Comparison of ENCODE assay signal across 8 cellular contexts in the genomic region with DNA sequence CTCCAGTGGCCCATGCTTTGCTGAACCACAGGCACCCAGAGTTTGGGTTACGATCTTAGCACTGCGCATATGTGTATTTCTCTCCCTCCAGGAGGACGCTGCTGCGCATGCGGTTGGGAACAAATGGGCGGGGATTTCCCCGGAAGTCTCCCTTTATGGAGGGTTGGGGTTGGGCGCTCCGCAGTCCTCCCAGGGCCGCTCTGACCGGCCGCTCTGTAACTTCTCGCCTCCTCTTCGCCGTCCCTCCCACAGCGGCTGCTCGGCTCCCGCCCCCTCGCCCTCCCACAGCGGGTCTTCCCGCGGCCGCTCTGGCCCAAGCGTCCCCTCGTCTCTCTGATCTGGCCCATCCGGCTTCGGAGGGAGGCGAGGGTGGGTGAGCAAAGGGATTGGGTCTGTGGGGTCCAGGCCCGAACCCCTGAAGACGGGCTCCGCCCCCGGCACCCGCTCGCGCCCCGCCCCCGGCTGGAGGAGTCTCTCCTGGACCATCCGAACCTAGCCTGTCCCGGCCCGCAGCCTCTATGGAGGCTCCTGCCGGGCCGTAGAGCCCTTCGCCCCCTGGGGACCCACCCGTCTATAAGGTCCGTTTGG. TPM values are rescaled to one million over a fixed set of nuclear protein-coding genes. Genes with fewer than 3 reads are reported as not detected.
DNase-seq lines count a peak whose midpoint lies in the region; ATAC-seq and TF ChIP-seq lines count a peak whose summit lies in the region.

A gene with protein sequence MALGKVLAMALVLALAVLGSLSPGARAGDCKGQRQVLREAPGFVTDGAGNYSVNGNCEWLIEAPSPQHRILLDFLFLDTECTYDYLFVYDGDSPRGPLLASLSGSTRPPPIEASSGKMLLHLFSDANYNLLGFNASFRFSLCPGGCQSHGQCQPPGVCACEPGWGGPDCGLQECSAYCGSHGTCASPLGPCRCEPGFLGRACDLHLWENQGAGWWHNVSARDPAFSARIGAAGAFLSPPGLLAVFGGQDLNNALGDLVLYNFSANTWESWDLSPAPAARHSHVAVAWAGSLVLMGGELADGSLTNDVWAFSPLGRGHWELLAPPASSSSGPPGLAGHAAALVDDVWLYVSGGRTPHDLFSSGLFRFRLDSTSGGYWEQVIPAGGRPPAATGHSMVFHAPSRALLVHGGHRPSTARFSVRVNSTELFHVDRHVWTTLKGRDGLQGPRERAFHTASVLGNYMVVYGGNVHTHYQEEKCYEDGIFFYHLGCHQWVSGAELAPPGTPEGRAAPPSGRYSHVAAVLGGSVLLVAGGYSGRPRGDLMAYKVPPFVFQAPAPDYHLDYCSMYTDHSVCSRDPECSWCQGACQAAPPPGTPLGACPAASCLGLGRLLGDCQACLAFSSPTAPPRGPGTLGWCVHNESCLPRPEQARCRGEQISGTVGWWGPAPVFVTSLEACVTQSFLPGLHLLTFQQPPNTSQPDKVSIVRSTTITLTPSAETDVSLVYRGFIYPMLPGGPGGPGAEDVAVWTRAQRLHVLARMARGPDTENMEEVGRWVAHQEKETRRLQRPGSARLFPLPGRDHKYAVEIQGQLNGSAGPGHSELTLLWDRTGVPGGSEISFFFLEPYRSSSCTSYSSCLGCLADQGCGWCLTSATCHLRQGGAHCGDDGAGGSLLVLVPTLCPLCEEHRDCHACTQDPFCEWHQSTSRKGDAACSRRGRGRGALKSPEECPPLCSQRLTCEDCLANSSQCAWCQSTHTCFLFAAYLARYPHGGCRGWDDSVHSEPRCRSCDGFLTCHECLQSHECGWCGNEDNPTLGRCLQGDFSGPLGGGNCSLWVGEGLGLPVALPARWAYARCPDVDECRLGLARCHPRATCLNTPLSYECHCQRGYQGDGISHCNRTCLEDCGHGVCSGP (N-terminal part only) (plus strand): TSS at position 328 of the 588 bp plus-strand sequence. CDS start 609 bp downstream, outside the sequence.

- TF ChIP-seq CTCF in AG04450 (IDR thresholded peaks at IDR 0.05; ENCODE audit: low read depth, low read length) (peak; percentile 97), WI38 (IDR thresholded peaks at IDR 0.05; ENCODE audit: low read depth, low read length) (no peak), cardiac fibroblast (IDR thresholded peaks at IDR 0.05; ENCODE audit: low read depth, low read length) (peak; percentile 91), smooth muscle cell (IDR thresholded peaks at IDR 0.05; ENCODE audit: borderline replicate concordance, insufficient read depth, poor library complexity, severe bottlenecking) (peak; percentile 67)

- no peaks in the 10 kb centered on the region for H3F3A ChIP-seq in smooth muscle cell (ENCODE audit: low read depth)

- peaks cover 29% of the 10 kb centered on the region for H4K20me1 ChIP-seq in smooth muscle cell (ENCODE audit: low read depth)

- peaks cover 41% of the 10 kb centered on the region for H3K79me2 ChIP-seq in smooth muscle cell (ENCODE audit: low read depth)

- H3K36me3 ChIP-seq in smooth muscle cell (ENCODE audit: low read depth) = no peaks in the 10 kb centered on the region

- under 1% methylated on average over 20 of the region's 45 CpGs for WGBS in smooth muscle cell (ENCODE audit: low lambda C conversion rate)

- CTCF ChIA-PET in AG04450 (lab: Charles Lee) = no interaction called here

- H3K9me3 ChIP-seq in AG04450 (ENCODE audit: control insufficient read depth, insufficient read depth, low read length) (no peaks in the 10 kb centered on the region; the same call in 1 of the 2 replicates), smooth muscle cell (replicated peaks; ENCODE audit: low read depth) (no peaks in the 10 kb centered on the region)

- POLR2A ChIA-PET in AG04450 (lab: Yijun Ruan, JAX) = no interaction called here

- peak within 1 kb of the TSS; percentile 98 for H3K4me2 ChIP-seq in smooth muscle cell

- H3K27ac ChIP-seq in AG04450 (ENCODE audit: low read depth, low read length) (no peak within 1 kb of the TSS), smooth muscle cell (ENCODE audit: low read depth) (no peak within 1 kb of the TSS)

- H3K9ac ChIP-seq in smooth muscle cell (ENCODE audit: low read depth) = peak within 1 kb of the TSS; percentile 87

- peaks cover 21% of the 10 kb centered on the region for H3K27me3 ChIP-seq in AG04450 (ENCODE audit: control insufficient read depth, insufficient read depth, low read length)
- peaks cover 45% of the 10 kb centered on the region for H3K27me3 ChIP-seq in smooth muscle cell (ENCODE audit: low read depth)

- peaks cover 9% of the 10 kb centered on the region for H3K4me1 ChIP-seq in smooth muscle cell (ENCODE audit: low read depth)

- peak within 1 kb of the TSS; percentile 97 for H2AFZ ChIP-seq in smooth muscle cell (ENCODE audit: low read depth)

- peak; percentile 98 for DNase-seq in AG04450 (ENCODE audit: low read depth, low spot score)
- DNase-seq in NCI-H2196 treated with DMSO at 0.1 percent for 48 hours (lab: John Stamatoyannopoulos, UW; ENCODE audit: unreplicated experiment) = peak; percentile 98
- DNase-seq in cardiac fibroblast (ENCODE audit: low read depth in 2 of 2) = peak; percentile 99
- DNase-seq in iPS-NIHi7 (ENCODE audit: extremely low spot score) = peak; percentile 99
- DNase-seq in smooth muscle cell (lab: John Stamatoyannopoulos, UW; ENCODE audit: unreplicated experiment) = peak; percentile 90

- H3K4me3 ChIP-seq in AG04450 (ENCODE audit: low read depth, low read length) (peak within 1 kb of the TSS; percentile 81), WI38 (ENCODE audit: low read depth, low read length) (peak within 1 kb of the TSS; percentile 92), cardiac fibroblast (replicated peaks in 1 of 2; ENCODE audit: low read depth in 2 of 2, low read length in 2 of 2) (peak within 1 kb of the TSS; percentile 77 to 83), smooth muscle cell (peak within 1 kb of the TSS; percentile 98)

- ATAC-seq in GM18870 (IDR thresholded peaks at IDR 0.05; ENCODE audit: unreplicated experiment) = peak; percentile 95
- ATAC-seq in HG03135 (IDR thresholded peaks at IDR 0.05; ENCODE audit: unreplicated experiment) = peak; percentile 89

RNA-seq across cellular contexts. Expression of the gene that starts here (rescaled TPM):
- polyA plus RNA-seq in AG04450 (2011; rRNA removed) = 9.9 and 10.6 TPM in 2 replicates
- polyA minus RNA-seq in AG04450 (2011; rRNA and poly(A)+ RNA removed) = 13.9 and 14.7 TPM in 2 replicates
- 13.4 and 16.4 TPM in 2 replicates for total RNA-seq in smooth muscle cell
- polyA plus RNA-seq in smooth muscle cell = 8.2 and 11.0 TPM in 2 replicates
